In the genomic region with DNA sequence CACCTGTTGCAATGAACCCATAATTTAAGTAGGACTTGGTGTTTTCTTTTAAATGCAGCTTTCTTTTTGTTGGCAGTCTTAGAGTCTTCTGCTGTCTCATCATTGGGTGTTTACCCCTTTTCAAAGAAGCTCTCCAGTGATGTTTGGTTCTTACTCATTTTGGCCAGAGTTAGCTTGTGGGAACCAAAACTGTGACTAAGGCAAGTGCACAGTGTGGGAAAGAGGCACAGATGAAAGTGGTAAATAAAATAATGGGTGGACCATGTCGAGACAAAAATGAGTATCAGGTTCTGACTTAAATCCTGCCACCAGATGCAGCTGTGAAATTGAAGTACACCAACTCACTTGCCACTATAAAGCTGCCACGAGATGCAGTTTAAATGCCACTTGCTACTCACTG, we compare ENCODE assay signal across 19 cellular contexts.
DNase-seq lines count a peak whose midpoint lies in the region; ATAC-seq and TF ChIP-seq lines count a peak whose summit lies in the region.
"Had no signal": no experiment of that assay in that cellular context is flagged by ENCODE, and none has a peak within 500 bp of the region (broad histone marks: within the 10 kb centered on the region; RNA-seq: fewer than 3 reads in every experiment).

No MANE protein-coding gene starts in this region.

- H3K4me1 ChIP-seq in endodermal cell (ENCODE audit: control insufficient read depth, insufficient read depth, low read length): no peaks in the 10 kb centered on the region
- H3K4me1 ChIP-seq: A549, heart left ventricle had no signal

- WGBS in endodermal cell (ENCODE audit: insufficient coverage in 1 of 2, insufficient read length in 1 of 2), 2 experiments: 74 to 79% methylated on average over 2 of the region's 2 CpGs

- TF ChIP-seq CTCF in GM12865 (IDR thresholded peaks at IDR 0.05; ENCODE audit: insufficient read depth, low read depth, low read length, missing control alignments) (no peak), endodermal cell (conservative IDR thresholded peaks at IDR 0.05) (no peak), WTC11 (IDR thresholded peaks at IDR 0.05) (no peak)

- H3K36me3 Mint-ChIP-seq in endodermal cell (ENCODE audit: low read depth) (no peaks in the 10 kb centered on the region), WTC11 (peaks cover 32% of the 10 kb centered on the region)
- no peaks in the 10 kb centered on the region for H3K36me3 Mint-ChIP-seq in activated naive CD8-positive, alpha-beta T cell treated with anti-CD3 and anti-CD28 coated beads for 36 hours
- H3K36me3 Mint-ChIP-seq: CD8-positive, alpha-beta memory T cell had no signal

- CTCF ChIA-PET in WTC11 (lab: Charles Lee): no interaction called here

- ATAC-seq in GM19455 (IDR thresholded peaks at IDR 0.05; ENCODE audit: unreplicated experiment) (peak; percentile 65), HG02840 (IDR thresholded peaks at IDR 0.05; ENCODE audit: low FRiP score, unreplicated experiment) (peak; percentile 77), HG03442 (IDR thresholded peaks at IDR 0.05; ENCODE audit: unreplicated experiment) (peak; percentile 79), WTC11 (no peak), left colon (no peak)
- ATAC-seq: A549, esophagus mucosa, heart left ventricle, mucosa of descending colon had no signal

- no peaks in the 10 kb centered on the region for H3K27me3 ChIP-seq in endodermal cell (ENCODE audit: control insufficient read depth, insufficient read depth, low read length, poor library complexity, severe bottlenecking)
- H3K27me3 ChIP-seq: heart left ventricle had no signal

- no peak overlapping the region for H3K27ac ChIP-seq in endodermal cell (ENCODE audit: low read depth, low read length)
- H3K27ac ChIP-seq: A549, heart left ventricle had no signal

- H3K9me3 ChIP-seq in endodermal cell (ENCODE audit: control insufficient read depth, low read length): peaks cover 29% of the 10 kb centered on the region
- H3K9me3 ChIP-seq: A549 had no signal

- H3K9ac ChIP-seq in endodermal cell (ENCODE audit: extremely low read depth, low read length, poor library complexity, severe bottlenecking): no peak overlapping the region

- peak; percentile 90 for DNase-seq in GM12865 (ENCODE audit: low read depth)
- no peak for DNase-seq in endodermal cell
- DNase-seq in WTC11 (ENCODE audit: low spot score): no peak
- no peak for DNase-seq in activated naive CD8-positive, alpha-beta T cell treated with anti-CD3 and anti-CD28 coated beads for 36 hours
- no peak for DNase-seq in left colon
- DNase-seq: activated CD4-positive, alpha-beta T cell treated with anti-CD3 and anti-CD28 coated beads for 48 hours; activated T-cell treated with anti-CD3 and anti-CD28 coated beads, Interleukin-2, amount 50 U/mL, for 24 hours; CD8-positive, alpha-beta memory T cell; cerebellar nuclear complex; heart left ventricle; mucosa of descending colon; NCI-H2107; posterior cingulate gyrus; T-helper 9 cell had no signal

- POLR2A ChIA-PET in WTC11 (lab: Charles Lee): no interaction called here

- H3K4me1 Mint-ChIP-seq in endodermal cell (no peaks in the 10 kb centered on the region), WTC11 (no peaks in the 10 kb centered on the region)
- no peaks in the 10 kb centered on the region for H3K4me1 Mint-ChIP-seq in activated naive CD8-positive, alpha-beta T cell treated with anti-CD3 and anti-CD28 coated beads for 36 hours
- H3K4me1 Mint-ChIP-seq: CD8-positive, alpha-beta memory T cell had no signal

- H3K27ac Mint-ChIP-seq in endodermal cell (no peak overlapping the region), WTC11 (no peak overlapping the region)
- no peak overlapping the region for H3K27ac Mint-ChIP-seq in activated naive CD8-positive, alpha-beta T cell treated with anti-CD3 and anti-CD28 coated beads for 36 hours
- H3K27ac Mint-ChIP-seq: activated T-cell treated with anti-CD3 and anti-CD28 coated beads, Interleukin-2, amount 50 U/mL, for 24 hours; CD8-positive, alpha-beta memory T cell had no signal

- no peak overlapping the region for H3K4me3 ChIP-seq in GM12865 (ENCODE audit: low read depth, low read length)
- no peak overlapping the region for H3K4me3 ChIP-seq in endodermal cell (ENCODE audit: low read length)
- H3K4me3 ChIP-seq: A549, heart left ventricle, mucosa of descending colon had no signal

- intact Hi-C loops in left colon (cut with DNase I, micrococcal nuclease): no loop called here

- no peak overlapping the region for H3K4me3 Mint-ChIP-seq in endodermal cell
- H3K4me3 Mint-ChIP-seq in WTC11: no peak overlapping the region
- H3K4me3 Mint-ChIP-seq in activated naive CD8-positive, alpha-beta T cell treated with anti-CD3 and anti-CD28 coated beads for 36 hours: no peak overlapping the region
- H3K4me3 Mint-ChIP-seq: activated T-cell treated with anti-CD3 and anti-CD28 coated beads, Interleukin-2, amount 50 U/mL, for 24 hours; CD8-positive, alpha-beta memory T cell had no signal

- no peaks in the 10 kb centered on the region for H3K36me3 ChIP-seq in endodermal cell (ENCODE audit: control insufficient read depth, insufficient read depth, low read length)
- H3K36me3 ChIP-seq: heart left ventricle had no signal

- H3K9me3 Mint-ChIP-seq in endodermal cell (peaks cover 35% of the 10 kb centered on the region), WTC11 (peaks cover 43% of the 10 kb centered on the region)
- peaks cover 13% of the 10 kb centered on the region for H3K9me3 Mint-ChIP-seq in activated naive CD8-positive, alpha-beta T cell treated with anti-CD3 and anti-CD28 coated beads for 36 hours

- H3K27me3 Mint-ChIP-seq in endodermal cell (ENCODE audit: insufficient read depth) (no peaks in the 10 kb centered on the region), WTC11 (ENCODE audit: low read depth) (peaks cover 2% of the 10 kb centered on the region)
- no peaks in the 10 kb centered on the region for H3K27me3 Mint-ChIP-seq in activated naive CD8-positive, alpha-beta T cell treated with anti-CD3 and anti-CD28 coated beads for 36 hours
- H3K27me3 Mint-ChIP-seq: activated T-cell treated with anti-CD3 and anti-CD28 coated beads, Interleukin-2, amount 50 U/mL, for 24 hours; CD8-positive, alpha-beta memory T cell had no signal

TF ChIP-seq in WTC11, 78 proteins besides CTCF, POLR2A, EP300 and RAD21:
- TF ChIP-seq ETV6 (CRISPR knock-in tag; IDR thresholded peaks at IDR 0.05) (no peak), MYBL2 (CRISPR knock-in tag; IDR thresholded peaks at IDR 0.05) (no peak)
- TF ChIP-seq, protein P1, sequence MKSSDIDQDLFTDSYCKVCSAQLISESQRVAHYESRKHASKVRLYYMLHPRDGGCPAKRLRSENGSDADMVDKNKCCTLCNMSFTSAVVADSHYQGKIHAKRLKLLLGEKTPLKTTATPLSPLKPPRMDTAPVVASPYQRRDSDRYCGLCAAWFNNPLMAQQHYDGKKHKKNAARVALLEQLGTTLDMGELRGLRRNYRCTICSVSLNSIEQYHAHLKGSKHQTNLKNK (CRISPR knock-in tag; IDR thresholded peaks at IDR 0.05): no peak
- TF ChIP-seq, protein P2, sequence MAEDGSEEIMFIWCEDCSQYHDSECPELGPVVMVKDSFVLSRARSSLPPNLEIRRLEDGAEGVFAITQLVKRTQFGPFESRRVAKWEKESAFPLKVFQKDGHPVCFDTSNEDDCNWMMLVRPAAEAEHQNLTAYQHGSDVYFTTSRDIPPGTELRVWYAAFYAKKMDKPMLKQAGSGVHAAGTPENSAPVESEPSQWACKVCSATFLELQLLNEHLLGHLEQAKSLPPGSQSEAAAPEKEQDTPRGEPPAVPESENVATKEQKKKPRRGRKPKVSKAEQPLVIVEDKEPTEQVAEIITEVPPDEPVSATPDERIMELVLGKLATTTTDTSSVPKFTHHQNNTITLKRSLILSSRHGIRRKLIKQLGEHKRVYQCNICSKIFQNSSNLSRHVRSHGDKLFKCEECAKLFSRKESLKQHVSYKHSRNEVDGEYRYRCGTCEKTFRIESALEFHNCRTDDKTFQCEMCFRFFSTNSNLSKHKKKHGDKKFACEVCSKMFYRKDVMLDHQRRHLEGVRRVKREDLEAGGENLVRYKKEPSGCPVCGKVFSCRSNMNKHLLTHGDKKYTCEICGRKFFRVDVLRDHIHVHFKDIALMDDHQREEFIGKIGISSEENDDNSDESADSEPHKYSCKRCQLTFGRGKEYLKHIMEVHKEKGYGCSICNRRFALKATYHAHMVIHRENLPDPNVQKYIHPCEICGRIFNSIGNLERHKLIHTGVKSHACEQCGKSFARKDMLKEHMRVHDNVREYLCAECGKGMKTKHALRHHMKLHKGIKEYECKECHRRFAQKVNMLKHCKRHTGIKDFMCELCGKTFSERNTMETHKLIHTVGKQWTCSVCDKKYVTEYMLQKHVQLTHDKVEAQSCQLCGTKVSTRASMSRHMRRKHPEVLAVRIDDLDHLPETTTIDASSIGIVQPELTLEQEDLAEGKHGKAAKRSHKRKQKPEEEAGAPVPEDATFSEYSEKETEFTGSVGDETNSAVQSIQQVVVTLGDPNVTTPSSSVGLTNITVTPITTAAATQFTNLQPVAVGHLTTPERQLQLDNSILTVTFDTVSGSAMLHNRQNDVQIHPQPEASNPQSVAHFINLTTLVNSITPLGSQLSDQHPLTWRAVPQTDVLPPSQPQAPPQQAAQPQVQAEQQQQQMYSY (CRISPR knock-in tag; IDR thresholded peaks at IDR 0.05): no peak
- TF ChIP-seq, protein P3, sequence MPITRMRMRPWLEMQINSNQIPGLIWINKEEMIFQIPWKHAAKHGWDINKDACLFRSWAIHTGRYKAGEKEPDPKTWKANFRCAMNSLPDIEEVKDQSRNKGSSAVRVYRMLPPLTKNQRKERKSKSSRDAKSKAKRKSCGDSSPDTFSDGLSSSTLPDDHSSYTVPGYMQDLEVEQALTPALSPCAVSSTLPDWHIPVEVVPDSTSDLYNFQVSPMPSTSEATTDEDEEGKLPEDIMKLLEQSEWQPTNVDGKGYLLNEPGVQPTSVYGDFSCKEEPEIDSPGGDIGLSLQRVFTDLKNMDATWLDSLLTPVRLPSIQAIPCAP (CRISPR knock-in tag; IDR thresholded peaks at IDR 0.05): no peak
TF ChIP-seq in WTC11: peak in this region for 0.

Comparison
In these comparisons a context has a peak if more than half of its experiments do, and no peak if none do; other contexts are left out.
1. ATAC-seq: peak in GM19455 (single experiment), HG02840 (single experiment) and HG03442 (single experiment); none in WTC11 (single experiment) and left colon (single experiment).